In genomic region chr2:127415593-127416485, GRCh38 we compare ENCODE assay signal across 1 cellular context.
TF ChIP-seq lines count a peak whose summit lies in the region.

No MANE protein-coding gene starts in this region.

TF ChIP-seq in HepG2, 621 proteins besides CTCF, POLR2A, EP300 and RAD21 (continued from another document and continues in another):
- peak; percentile 78 for TF ChIP-seq ZNF687 (CRISPR knock-in tag; IDR thresholded peaks at IDR 0.05)
- TF ChIP-seq ZNF572 (CRISPR knock-in tag; IDR thresholded peaks at IDR 0.05) = peak; percentile 89; the same call in 1 of the 2 replicates
- no peak for TF ChIP-seq TFDP1 (CRISPR knock-in tag; IDR thresholded peaks at IDR 0.05; ENCODE audit: borderline replicate concordance)
- no peak for TF ChIP-seq NFRKB (IDR thresholded peaks at IDR 0.05)
- TF ChIP-seq GPBP1L1 (CRISPR knock-in tag; IDR thresholded peaks at IDR 0.05) = no peak
- TF ChIP-seq ZEB1 (IDR thresholded peaks at IDR 0.05; ENCODE audit: insufficient replicate concordance, low read depth) = peak; percentile 22
- TF ChIP-seq SP2 (CRISPR knock-in tag; IDR thresholded peaks at IDR 0.05) = no peak
- no peak for TF ChIP-seq ZZZ3 (CRISPR knock-in tag; IDR thresholded peaks at IDR 0.05; ENCODE audit: borderline replicate concordance)
- peak; percentile 99; the same call in 1 of the 2 replicates for TF ChIP-seq ZBTB4 (CRISPR knock-in tag; IDR thresholded peaks at IDR 0.05; ENCODE audit: borderline replicate concordance)
- peak; percentile 52; the same call in 1 of the 2 replicates for TF ChIP-seq CHD4 (IDR thresholded peaks at IDR 0.05; ENCODE audit: borderline replicate concordance, low read length)
- TF ChIP-seq HNF4A (CRISPR knock-in tag; IDR thresholded peaks at IDR 0.05) = peak; percentile 63
- TF ChIP-seq YEATS4 (CRISPR knock-in tag; IDR thresholded peaks at IDR 0.05; ENCODE audit: borderline replicate concordance) = no peak
- TF ChIP-seq ZNF274 (CRISPR knock-in tag; IDR thresholded peaks at IDR 0.05) = no peak
- peak; percentile 85 for TF ChIP-seq PRPF4 (IDR thresholded peaks at IDR 0.05; ENCODE audit: low read depth, low read length, poor library complexity, severe bottlenecking)
- no peak for TF ChIP-seq SIN3A (IDR thresholded peaks at IDR 0.05; ENCODE audit: borderline replicate concordance, low read depth, low read length)
- TF ChIP-seq CEBPB (IDR thresholded peaks at IDR 0.05; ENCODE audit: borderline replicate concordance, low read depth, low read length) = no peak
- no peak for TF ChIP-seq ZNF737 (CRISPR knock-in tag; IDR thresholded peaks at IDR 0.05; ENCODE audit: borderline replicate concordance)
- TF ChIP-seq ATF3 (CRISPR knock-in tag; IDR thresholded peaks at IDR 0.05) = 0 out of 2 replicates have a peak, but pooled peaks have one; percentile 25
- no peak for TF ChIP-seq ERF (CRISPR knock-in tag; IDR thresholded peaks at IDR 0.05)
- TF ChIP-seq YEATS2 (CRISPR knock-in tag; IDR thresholded peaks at IDR 0.05; ENCODE audit: borderline replicate concordance) = no peak
- peak; percentile 54 for TF ChIP-seq HNF1B (CRISPR knock-in tag; IDR thresholded peaks at IDR 0.05)
- TF ChIP-seq ZNF800 (CRISPR knock-in tag; IDR thresholded peaks at IDR 0.05) = 0 out of 2 replicates have a peak, but pooled peaks have one; percentile 37
- peak; percentile 61 for TF ChIP-seq FOSL2 (CRISPR knock-in tag; IDR thresholded peaks at IDR 0.05)
- no peak for TF ChIP-seq ZNF784 (CRISPR knock-in tag; IDR thresholded peaks at IDR 0.05; ENCODE audit: borderline replicate concordance)
- no peak for TF ChIP-seq ZXDC (CRISPR knock-in tag; IDR thresholded peaks at IDR 0.05)
- no peak for TF ChIP-seq ZNF614 (CRISPR knock-in tag; IDR thresholded peaks at IDR 0.05; ENCODE audit: borderline replicate concordance)
- TF ChIP-seq LBX2 (CRISPR knock-in tag; IDR thresholded peaks at IDR 0.05; ENCODE audit: borderline replicate concordance) = peak; percentile 76; the same call in 1 of the 2 replicates
- TF ChIP-seq ZBTB8A (CRISPR knock-in tag; IDR thresholded peaks at IDR 0.05; ENCODE audit: borderline replicate concordance, low read depth) = no peak
- no peak for TF ChIP-seq ZNF792 (CRISPR knock-in tag; IDR thresholded peaks at IDR 0.05)
- 0 out of 2 replicates have a peak, but pooled peaks have one; percentile 12 for TF ChIP-seq ZNF501 (CRISPR knock-in tag; IDR thresholded peaks at IDR 0.05)
- peak; percentile 12; the same call in 1 of the 2 replicates for TF ChIP-seq MAX (IDR thresholded peaks at IDR 0.05)
- 0 out of 2 replicates have a peak, but pooled peaks have one; percentile 35 for TF ChIP-seq UBTF (CRISPR knock-in tag; IDR thresholded peaks at IDR 0.05)
- peak; percentile 46; the same call in 1 of the 2 replicates for TF ChIP-seq EED (CRISPR knock-in tag; IDR thresholded peaks at IDR 0.05)
